Comparison of ENCODE assay signal across 22 cellular contexts in genomic region chr16:851871-852270, GRCh38. TPM values are rescaled to one million over a fixed set of nuclear protein-coding genes. Genes with fewer than 3 reads are reported as not detected.
A peak's percentile ranks its signal among the peaks of the same experiment; 100 is the strongest.
DNase-seq lines count a peak whose midpoint lies in the region; ATAC-seq and TF ChIP-seq lines count a peak whose summit lies in the region.
"Had no signal": no experiment of that assay in that cellular context is flagged by ENCODE, and none has a peak within 500 bp of the region (broad histone marks: within the 10 kb centered on the region; RNA-seq: fewer than 3 reads in every experiment).

No MANE protein-coding gene starts in this region.

- H3K27ac Mint-ChIP-seq in CD8-positive, alpha-beta T cell: no peak overlapping the region
- H3K27ac Mint-ChIP-seq: CD14-positive monocyte; CD4-positive, alpha-beta memory T cell; HFFc6 had no signal

- H3K4me1 ChIP-seq in right atrium auricular region: no peaks in the 10 kb centered on the region
- H3K4me1 ChIP-seq in CD8-positive, alpha-beta T cell (ENCODE audit: insufficient read depth, low read length): no peaks in the 10 kb centered on the region
- H3K4me1 ChIP-seq: A549 had no signal

- H3K27me3 ChIP-seq in right atrium auricular region: no peaks in the 10 kb centered on the region
- H3K27me3 ChIP-seq in layer of hippocampus (ENCODE audit: control insufficient read depth, insufficient read depth, low read length): no peaks in the 10 kb centered on the region
- no peaks in the 10 kb centered on the region for H3K27me3 ChIP-seq in CD8-positive, alpha-beta T cell (ENCODE audit: insufficient read depth, low read length)

- H3K4me3 ChIP-seq in right atrium auricular region: no peak overlapping the region
- no peak overlapping the region for H3K4me3 ChIP-seq in CD8-positive, alpha-beta T cell (ENCODE audit: low read depth, low read length)
- H3K4me3 ChIP-seq: A549 had no signal

- H3K36me3 Mint-ChIP-seq in CD8-positive, alpha-beta T cell: no peaks in the 10 kb centered on the region

- H3K4me3 Mint-ChIP-seq in CD8-positive, alpha-beta T cell: no peak overlapping the region
- H3K4me3 Mint-ChIP-seq: CD14-positive monocyte; CD4-positive, alpha-beta memory T cell; HFFc6 had no signal

- intact Hi-C loops in Right ventricle myocardium inferior (cut with DNase I): no loop called here
- intact Hi-C loops in CD8-positive, alpha-beta T cell (cut with DNase I, micrococcal nuclease): no loop called here

- H3K36me3 ChIP-seq in right atrium auricular region: no peaks in the 10 kb centered on the region
- H3K36me3 ChIP-seq in CD8-positive, alpha-beta T cell (ENCODE audit: insufficient read depth, low read length): no peaks in the 10 kb centered on the region

- no peaks in the 10 kb centered on the region for H3K9me3 Mint-ChIP-seq in CD8-positive, alpha-beta T cell

- POLR2A ChIA-PET in CD8-positive, alpha-beta T cell (lab: Charles Lee): no interaction called here

- H3K27ac ChIP-seq in right atrium auricular region: no peak overlapping the region
- H3K27ac ChIP-seq in cingulate gyrus (ENCODE audit: low read depth, low read length): peak overlapping the region; percentile 29
- peak overlapping the region; percentile 21 for H3K27ac ChIP-seq in layer of hippocampus (ENCODE audit: low read depth, low read length)
- H3K27ac ChIP-seq in substantia nigra (ENCODE audit: low read depth, low read length, poor library complexity, severe bottlenecking): peak overlapping the region; percentile 71
- no peak overlapping the region for H3K27ac ChIP-seq in CD8-positive, alpha-beta T cell (ENCODE audit: low read depth, low read length)
- H3K27ac ChIP-seq: 22Rv1, A549, HL-60 had no signal

- H3K27me3 Mint-ChIP-seq in CD8-positive, alpha-beta T cell (ENCODE audit: low read depth): no peaks in the 10 kb centered on the region
- H3K27me3 Mint-ChIP-seq: CD4-positive, alpha-beta memory T cell had no signal

- CTCF ChIA-PET in CD8-positive, alpha-beta T cell (lab: Charles Lee): no interaction called here

- TF ChIP-seq CTCF in right atrium auricular region (IDR thresholded peaks at IDR 0.05): no peak
- no peak for TF ChIP-seq CTCF in CD8-positive, alpha-beta T cell (IDR thresholded peaks at IDR 0.05)

- H3K9me3 ChIP-seq in right atrium auricular region: no peaks in the 10 kb centered on the region
- H3K9me3 ChIP-seq in CD8-positive, alpha-beta T cell (ENCODE audit: low read length): no peaks in the 10 kb centered on the region

- DNase-seq in Right ventricle myocardium inferior (ENCODE audit: missing footprints) (peak; percentile 49), right atrium auricular region (ENCODE audit: low spot score) (no peak), substantia nigra (lab: John Stamatoyannopoulos, UW) (no peak), SKM-1 (lab: John Stamatoyannopoulos, UW; ENCODE audit: unreplicated experiment) (no peak), cerebellar cortex (ENCODE audit: low spot score) (no peak)
- DNase-seq in CD8-positive, alpha-beta T cell: no peak
- DNase-seq: AML-193; Calu3; CD4-positive, alpha-beta memory T cell; DMS79 treated with DMSO at 0.1 percent for 48 hours; GF-D8; GOT3; H7; HFFc6 had no signal

- peak; percentile 41 for ATAC-seq in Right ventricle myocardium inferior
- no peak for ATAC-seq in CD8-positive, alpha-beta T cell
- ATAC-seq: A549, HCT116 had no signal

- no peaks in the 10 kb centered on the region for H3K4me1 Mint-ChIP-seq in CD8-positive, alpha-beta T cell (ENCODE audit: low read depth)
- H3K4me1 Mint-ChIP-seq: CD14-positive monocyte had no signal

RNA-seq across cellular contexts. Expression of gene GNG13, which starts 51.3 kb away (rescaled TPM):
- total RNA-seq in Right ventricle myocardium inferior: not detected
- total RNA-seq in right atrium auricular region: not detected
- total RNA-seq in CD8-positive, alpha-beta T cell: not detected
- total RNA-seq: Calu3; CD4-positive, alpha-beta memory T cell; H7; HFFc6; HT1080 had no signal

Comparison
In these comparisons a context has a peak if more than half of its experiments do, and no peak if none do; other contexts are left out.
1. H3K27ac ChIP-seq: peak in cingulate gyrus (single experiment), layer of hippocampus (single experiment) and substantia nigra (single experiment); none in right atrium auricular region (0 of 2) and CD8-positive, alpha-beta T cell (single experiment).